Comparison of ENCODE assay signal across 8 cellular contexts in genomic region chr11:129750343-129751292, GRCh38.
DNase-seq lines count a peak whose midpoint lies in the region; ATAC-seq and TF ChIP-seq lines count a peak whose summit lies in the region.

No MANE protein-coding gene starts in this region.

- H3K9me3 ChIP-seq in Karpas-422 (ENCODE audit: low read length) (no peaks in the 10 kb centered on the region), SK-N-MC (ENCODE audit: low read depth, low read length) (no peaks in the 10 kb centered on the region), parathyroid adenoma (ENCODE audit: control insufficient read depth, low read length) (no peaks in the 10 kb centered on the region)

- H3K27ac ChIP-seq in Karpas-422 (ENCODE audit: low read length) (no peak overlapping the region), SK-N-MC (no peak overlapping the region), parathyroid adenoma (no peak overlapping the region)

- DNase-seq in ELR (ENCODE audit: low read depth) (peak; percentile 65), Karpas-422 (peak; percentile 74), SK-N-MC (ENCODE audit: low read depth, low spot score) (peak; percentile 35), head of caudate nucleus (peak; percentile 5 to 91 (median 74)), type B pancreatic cell (ENCODE audit: extremely low spot score, unreplicated experiment) (peak; percentile 91)
- peak; percentile 81 for DNase-seq in activated naive CD4-positive, alpha-beta T cell treated with anti-CD3 and anti-CD28 coated beads, Interleukin-2, amount 10 ng/mL, durations not matched to agents 7 days and 5 days

- TF ChIP-seq CTCF in parathyroid adenoma (IDR thresholded peaks at IDR 0.05) = peak; percentile 89
- TF ChIP-seq CTCF in type B pancreatic cell (conservative IDR thresholded peaks at IDR 0.05) = peak; percentile 100

- H3K9me2 ChIP-seq in Karpas-422 (replicated peaks; ENCODE audit: insufficient read depth, low read length) = no peaks in the 10 kb centered on the region

- no peak overlapping the region for H2AFZ ChIP-seq in Karpas-422 (ENCODE audit: low read length)
- H2AFZ ChIP-seq in parathyroid adenoma = peak overlapping the region; percentile 88

- H3K4me2 ChIP-seq in Karpas-422 (ENCODE audit: low read depth, low read length, poor library complexity, severe bottlenecking) (no peak overlapping the region), parathyroid adenoma (ENCODE audit: low read length) (peak overlapping the region; percentile 44)

- peak; percentile 89 for ATAC-seq in GM21825 (IDR thresholded peaks at IDR 0.05; ENCODE audit: unreplicated experiment)

- CTCF ChIA-PET in activated naive CD4-positive, alpha-beta T cell treated with anti-CD3 and anti-CD28 coated beads, Interleukin-2, amount 10 ng/mL, durations not matched to agents 7 days and 5 days (lab: Charles Lee) = interaction anchor here (0.8 to 2.1 kb wide), 19 partner anchors 9 to 632 kb away, joined by 3 to 12 read pairs (median 3); partner anchors contain the start of gene BARX2

- no peaks in the 10 kb centered on the region for H4K20me1 ChIP-seq in Karpas-422 (ENCODE audit: insufficient read depth, low read depth, low read length)

- H3K27ac Mint-ChIP-seq in activated naive CD4-positive, alpha-beta T cell treated with anti-CD3 and anti-CD28 coated beads, Interleukin-2, amount 10 ng/mL, durations not matched to agents 7 days and 5 days = no peak overlapping the region
- no peak overlapping the region for H3K27ac Mint-ChIP-seq in type B pancreatic cell

- H3K27me3 ChIP-seq in Karpas-422 (ENCODE audit: low read length) (no peaks in the 10 kb centered on the region), parathyroid adenoma (ENCODE audit: control insufficient read depth, insufficient read depth, low read length) (no peaks in the 10 kb centered on the region)

- H3K36me3 ChIP-seq in Karpas-422 (ENCODE audit: insufficient read depth, low read length) = no peaks in the 10 kb centered on the region
- no peaks in the 10 kb centered on the region for H3K36me3 ChIP-seq in SK-N-MC (ENCODE audit: insufficient read depth, low read length)
- no peaks in the 10 kb centered on the region for H3K36me3 ChIP-seq in parathyroid adenoma (ENCODE audit: control insufficient read depth, insufficient read depth, low read length)

- intact Hi-C loops in head of caudate nucleus (cut with DNase I) = no loop called here

- no peaks in the 10 kb centered on the region for H3K36me3 Mint-ChIP-seq in activated naive CD4-positive, alpha-beta T cell treated with anti-CD3 and anti-CD28 coated beads, Interleukin-2, amount 10 ng/mL, durations not matched to agents 7 days and 5 days
- H3K36me3 Mint-ChIP-seq in type B pancreatic cell = no peaks in the 10 kb centered on the region

- no peaks in the 10 kb centered on the region for H3K9me3 Mint-ChIP-seq in activated naive CD4-positive, alpha-beta T cell treated with anti-CD3 and anti-CD28 coated beads, Interleukin-2, amount 10 ng/mL, durations not matched to agents 7 days and 5 days
- peaks cover 9% of the 10 kb centered on the region for H3K9me3 Mint-ChIP-seq in type B pancreatic cell

- no peaks in the 10 kb centered on the region for H3K79me2 ChIP-seq in Karpas-422 (ENCODE audit: low read length)
- H3K79me2 ChIP-seq in parathyroid adenoma = no peaks in the 10 kb centered on the region

- peaks cover 2% of the 10 kb centered on the region for H3K4me1 Mint-ChIP-seq in activated naive CD4-positive, alpha-beta T cell treated with anti-CD3 and anti-CD28 coated beads, Interleukin-2, amount 10 ng/mL, durations not matched to agents 7 days and 5 days
- peaks cover 6% of the 10 kb centered on the region for H3K4me1 Mint-ChIP-seq in type B pancreatic cell (ENCODE audit: unreplicated experiment)

- H3K27me3 Mint-ChIP-seq in activated naive CD4-positive, alpha-beta T cell treated with anti-CD3 and anti-CD28 coated beads, Interleukin-2, amount 10 ng/mL, durations not matched to agents 7 days and 5 days = peaks cover 29% of the 10 kb centered on the region
- H3K27me3 Mint-ChIP-seq in type B pancreatic cell = peaks cover 16% of the 10 kb centered on the region

- H3K9ac ChIP-seq in Karpas-422 (ENCODE audit: low read length) (no peak overlapping the region), SK-N-MC (ENCODE audit: insufficient read length) (no peak overlapping the region), parathyroid adenoma (no peak overlapping the region)

- no peak overlapping the region for H3K4me3 Mint-ChIP-seq in activated naive CD4-positive, alpha-beta T cell treated with anti-CD3 and anti-CD28 coated beads, Interleukin-2, amount 10 ng/mL, durations not matched to agents 7 days and 5 days
- peak overlapping the region; percentile 41 for H3K4me3 Mint-ChIP-seq in type B pancreatic cell

- no peaks in the 10 kb centered on the region for H3K4me1 ChIP-seq in Karpas-422 (ENCODE audit: low read length)
- no peaks in the 10 kb centered on the region for H3K4me1 ChIP-seq in parathyroid adenoma

- H3K4me3 ChIP-seq in Karpas-422 (ENCODE audit: low read length) (no peak overlapping the region), SK-N-MC (peak overlapping the region; percentile 70), parathyroid adenoma (ENCODE audit: low read depth, low read length) (no peak overlapping the region)

Comparison
In these comparisons a context has a peak if more than half of its experiments do, and no peak if none do; other contexts are left out.
1. DNase-seq: peak in every context shown above with its lines; median percentile 91 in type B pancreatic cell; 81 in activated naive CD4-positive, alpha-beta T cell treated with anti-CD3 and anti-CD28 coated beads, Interleukin-2, amount 10 ng/mL, durations not matched to agents 7 days and 5 days; 74 in head of caudate nucleus; 74 in Karpas-422; 65 in ELR; 35 in SK-N-MC.